In the genomic region with DNA sequence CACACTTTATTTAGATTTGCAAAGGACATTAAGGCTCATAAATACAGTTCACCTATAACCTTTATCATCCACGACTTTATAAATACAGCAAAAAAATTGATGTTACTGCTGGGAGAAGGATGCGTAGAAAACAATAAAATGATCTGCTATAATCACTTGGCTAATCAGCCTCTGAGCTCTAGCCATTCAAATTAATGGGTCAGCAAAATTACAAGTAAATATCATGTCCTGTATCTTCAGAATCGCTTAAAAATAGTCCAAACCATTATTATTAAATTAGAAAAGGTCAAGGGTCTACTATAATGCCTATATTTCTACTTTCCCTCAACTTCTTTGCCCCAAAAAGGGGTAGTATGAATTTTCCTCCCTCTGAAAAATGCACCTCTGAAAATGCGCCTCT, we compare ENCODE assay signal across 1 cellular context.
TF ChIP-seq lines count a peak whose summit lies in the region.

No MANE protein-coding gene starts in this region.

TF ChIP-seq in GM23338, 12 proteins besides CTCF, POLR2A, EP300 and RAD21 (continued from another document):
- TF ChIP-seq, protein P1, sequence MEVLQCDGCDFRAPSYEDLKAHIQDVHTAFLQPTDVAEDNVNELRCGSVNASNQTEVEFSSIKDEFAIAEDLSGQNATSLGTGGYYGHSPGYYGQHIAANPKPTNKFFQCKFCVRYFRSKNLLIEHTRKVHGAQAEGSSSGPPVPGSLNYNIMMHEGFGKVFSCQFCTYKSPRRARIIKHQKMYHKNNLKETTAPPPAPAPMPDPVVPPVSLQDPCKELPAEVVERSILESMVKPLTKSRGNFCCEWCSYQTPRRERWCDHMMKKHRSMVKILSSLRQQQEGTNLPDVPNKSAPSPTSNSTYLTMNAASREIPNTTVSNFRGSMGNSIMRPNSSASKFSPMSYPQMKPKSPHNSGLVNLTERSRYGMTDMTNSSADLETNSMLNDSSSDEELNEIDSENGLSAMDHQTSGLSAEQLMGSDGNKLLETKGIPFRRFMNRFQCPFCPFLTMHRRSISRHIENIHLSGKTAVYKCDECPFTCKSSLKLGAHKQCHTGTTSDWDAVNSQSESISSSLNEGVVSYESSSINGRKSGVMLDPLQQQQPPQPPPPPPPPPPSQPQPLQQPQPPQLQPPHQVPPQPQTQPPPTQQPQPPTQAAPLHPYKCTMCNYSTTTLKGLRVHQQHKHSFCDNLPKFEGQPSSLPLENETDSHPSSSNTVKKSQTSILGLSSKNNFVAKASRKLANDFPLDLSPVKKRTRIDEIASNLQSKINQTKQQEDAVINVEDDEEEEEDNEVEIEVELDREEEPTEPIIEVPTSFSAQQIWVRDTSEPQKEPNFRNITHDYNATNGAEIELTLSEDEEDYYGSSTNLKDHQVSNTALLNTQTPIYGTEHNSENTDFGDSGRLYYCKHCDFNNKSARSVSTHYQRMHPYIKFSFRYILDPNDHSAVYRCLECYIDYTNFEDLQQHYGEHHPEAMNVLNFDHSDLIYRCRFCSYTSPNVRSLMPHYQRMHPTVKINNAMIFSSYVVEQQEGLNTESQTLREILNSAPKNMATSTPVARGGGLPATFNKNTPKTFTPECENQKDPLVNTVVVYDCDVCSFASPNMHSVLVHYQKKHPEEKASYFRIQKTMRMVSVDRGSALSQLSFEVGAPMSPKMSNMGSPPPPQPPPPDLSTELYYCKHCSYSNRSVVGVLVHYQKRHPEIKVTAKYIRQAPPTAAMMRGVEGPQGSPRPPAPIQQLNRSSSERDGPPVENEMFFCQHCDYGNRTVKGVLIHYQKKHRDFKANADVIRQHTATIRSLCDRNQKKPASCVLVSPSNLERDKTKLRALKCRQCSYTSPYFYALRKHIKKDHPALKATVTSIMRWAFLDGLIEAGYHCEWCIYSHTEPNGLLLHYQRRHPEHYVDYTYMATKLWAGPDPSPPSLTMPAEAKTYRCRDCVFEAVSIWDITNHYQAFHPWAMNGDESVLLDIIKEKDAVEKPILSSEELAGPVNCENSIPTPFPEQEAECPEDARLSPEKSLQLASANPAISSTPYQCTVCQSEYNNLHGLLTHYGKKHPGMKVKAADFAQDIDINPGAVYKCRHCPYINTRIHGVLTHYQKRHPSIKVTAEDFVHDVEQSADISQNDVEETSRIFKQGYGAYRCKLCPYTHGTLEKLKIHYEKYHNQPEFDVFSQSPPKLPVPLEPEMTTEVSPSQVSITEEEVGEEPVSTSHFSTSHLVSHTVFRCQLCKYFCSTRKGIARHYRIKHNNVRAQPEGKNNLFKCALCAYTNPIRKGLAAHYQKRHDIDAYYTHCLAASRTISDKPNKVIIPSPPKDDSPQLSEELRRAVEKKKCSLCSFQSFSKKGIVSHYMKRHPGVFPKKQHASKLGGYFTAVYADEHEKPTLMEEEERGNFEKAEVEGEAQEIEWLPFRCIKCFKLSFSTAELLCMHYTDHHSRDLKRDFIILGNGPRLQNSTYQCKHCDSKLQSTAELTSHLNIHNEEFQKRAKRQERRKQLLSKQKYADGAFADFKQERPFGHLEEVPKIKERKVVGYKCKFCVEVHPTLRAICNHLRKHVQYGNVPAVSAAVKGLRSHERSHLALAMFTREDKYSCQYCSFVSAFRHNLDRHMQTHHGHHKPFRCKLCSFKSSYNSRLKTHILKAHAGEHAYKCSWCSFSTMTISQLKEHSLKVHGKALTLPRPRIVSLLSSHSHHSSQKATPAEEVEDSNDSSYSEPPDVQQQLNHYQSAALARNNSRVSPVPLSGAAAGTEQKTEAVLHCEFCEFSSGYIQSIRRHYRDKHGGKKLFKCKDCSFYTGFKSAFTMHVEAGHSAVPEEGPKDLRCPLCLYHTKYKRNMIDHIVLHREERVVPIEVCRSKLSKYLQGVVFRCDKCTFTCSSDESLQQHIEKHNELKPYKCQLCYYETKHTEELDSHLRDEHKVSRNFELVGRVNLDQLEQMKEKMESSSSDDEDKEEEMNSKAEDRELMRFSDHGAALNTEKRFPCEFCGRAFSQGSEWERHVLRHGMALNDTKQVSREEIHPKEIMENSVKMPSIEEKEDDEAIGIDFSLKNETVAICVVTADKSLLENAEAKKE (CRISPR knock-in tag; IDR thresholded peaks at IDR 0.05) = no peak
- TF ChIP-seq ZNF331 (CRISPR knock-in tag; IDR thresholded peaks at IDR 0.05; ENCODE audit: low read depth) = no peak
- TF ChIP-seq, protein P2, sequence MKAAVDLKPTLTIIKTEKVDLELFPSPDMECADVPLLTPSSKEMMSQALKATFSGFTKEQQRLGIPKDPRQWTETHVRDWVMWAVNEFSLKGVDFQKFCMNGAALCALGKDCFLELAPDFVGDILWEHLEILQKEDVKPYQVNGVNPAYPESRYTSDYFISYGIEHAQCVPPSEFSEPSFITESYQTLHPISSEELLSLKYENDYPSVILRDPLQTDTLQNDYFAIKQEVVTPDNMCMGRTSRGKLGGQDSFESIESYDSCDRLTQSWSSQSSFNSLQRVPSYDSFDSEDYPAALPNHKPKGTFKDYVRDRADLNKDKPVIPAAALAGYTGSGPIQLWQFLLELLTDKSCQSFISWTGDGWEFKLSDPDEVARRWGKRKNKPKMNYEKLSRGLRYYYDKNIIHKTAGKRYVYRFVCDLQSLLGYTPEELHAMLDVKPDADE (IDR thresholded peaks at IDR 0.05) = no peak
TF ChIP-seq in GM23338: peak in this region for 0.
